11 cellular contexts compared by ENCODE assay signal in the genomic region with DNA sequence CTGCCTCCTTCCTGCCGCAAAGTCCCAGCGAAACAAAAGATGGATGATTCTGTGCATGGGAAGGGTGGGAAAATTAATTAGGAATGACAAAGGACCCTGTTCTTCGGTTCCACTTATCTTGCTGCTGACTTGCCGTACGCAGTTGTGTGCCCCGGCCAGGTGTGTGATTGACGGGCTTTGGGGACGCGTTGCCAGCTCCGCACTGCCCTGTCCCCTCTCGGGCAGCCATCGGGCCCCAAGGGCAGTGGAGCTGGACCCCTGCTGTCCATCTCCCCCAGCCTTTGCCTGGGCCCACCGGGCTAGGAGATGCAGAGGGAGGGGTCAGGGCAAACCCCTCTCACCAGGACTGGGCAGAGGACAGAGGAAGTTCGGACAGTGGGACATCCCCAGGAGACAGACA.
"Had no signal": no experiment of that assay in that cellular context is flagged by ENCODE, and none has a peak within 500 bp of the region (broad histone marks: within the 10 kb centered on the region; RNA-seq: fewer than 3 reads in every experiment).

No MANE protein-coding gene starts in this region.

- H3K36me3 ChIP-seq: HAP-1 had no signal

- H3K9me3 Mint-ChIP-seq: GM23338, H9 had no signal

- FAIRE-seq: H1, H54 had no signal

- H3K4me3 ChIP-seq: GM23248, GM23338, HAP-1 had no signal

- H3K27ac Mint-ChIP-seq: GM23338, H9, HFFc6 had no signal

- ATAC-seq: GM23338, HCT116 had no signal

- H3K4me1 ChIP-seq: HAP-1 had no signal

- DNase-seq: GM23248, GOT3, H7, H9, HCEC 1CT, HFFc6 had no signal

- H3K27ac ChIP-seq: GM23248 had no signal

- H3K4me3 Mint-ChIP-seq: GM23338, H9, HFFc6 had no signal

- H3K9me3 ChIP-seq: HAP-1 had no signal

- H3K9ac ChIP-seq: GM23248 had no signal
